Comparison of ENCODE assay signal across 14 cellular contexts in the genomic region with DNA sequence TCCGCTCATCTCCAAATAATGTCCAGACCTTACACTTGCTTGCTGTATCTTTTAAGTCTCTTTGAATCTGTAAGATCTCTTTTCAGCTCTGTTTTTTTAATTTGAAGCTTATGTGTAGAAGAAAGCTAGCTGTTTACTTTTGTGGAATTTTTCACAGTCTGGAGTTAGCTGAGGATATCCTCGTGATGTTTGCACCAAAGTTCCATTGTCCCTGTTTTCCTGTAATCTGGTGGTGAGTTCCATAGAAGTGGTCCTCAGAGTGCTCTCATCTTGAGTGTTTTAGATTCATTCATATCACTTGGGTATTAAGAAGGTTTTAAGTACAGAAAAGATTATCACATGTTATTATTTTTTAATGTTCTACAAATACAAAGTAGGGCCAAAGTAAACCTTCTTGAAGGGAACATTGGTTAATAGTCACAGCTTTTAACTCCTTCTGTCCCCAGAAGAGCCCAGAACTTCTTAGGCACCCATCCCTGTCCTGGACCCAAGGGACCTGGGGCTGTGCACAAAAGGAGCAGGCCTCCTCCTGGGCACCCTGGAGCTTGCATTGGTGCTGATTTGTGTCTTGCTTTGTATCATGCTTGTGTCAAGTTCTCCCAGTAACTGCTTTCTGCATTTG. TPM values are rescaled to one million over a fixed set of nuclear protein-coding genes. Genes with fewer than 3 reads are reported as not detected.
DNase-seq lines count a peak whose midpoint lies in the region; ATAC-seq and TF ChIP-seq lines count a peak whose summit lies in the region.
"Had no signal": no experiment of that assay in that cellular context is flagged by ENCODE, and none has a peak within 500 bp of the region (broad histone marks: within the 10 kb centered on the region; RNA-seq: fewer than 3 reads in every experiment).

No MANE protein-coding gene starts in this region.

- H4K20me1 ChIP-seq in PC-9 (ENCODE audit: insufficient read depth): no peaks in the 10 kb centered on the region

- no peak overlapping the region for H3K27ac Mint-ChIP-seq in activated T-cell treated with anti-CD3 and anti-CD28 coated beads, Interleukin-2, amount 50 U/mL, for 24 hours
- H3K27ac Mint-ChIP-seq: activated CD8-positive, alpha-beta memory T cell treated with anti-CD3 and anti-CD28 coated beads, Interleukin-2, amount 10 ng/mL, durations not matched to agents 7 days and 5 days; activated naive CD4-positive, alpha-beta T cell treated with anti-CD3 and anti-CD28 coated beads, Interleukin-2, amount 50 U/mL, for 24 hours; nephron had no signal

- H3K4me1 ChIP-seq in PC-9 (replicated peaks; ENCODE audit: insufficient read depth) (peaks cover 65% of the 10 kb centered on the region), mucosa of rectum (ENCODE audit: control insufficient read depth in 2 of 2, insufficient read depth in 2 of 2, low read length in 2 of 2) (peaks cover 6 to 32% of the 10 kb centered on the region in 2 donors)

- H3K9me2 ChIP-seq in PC-9 (ENCODE audit: insufficient read depth): no peaks in the 10 kb centered on the region

- no peaks in the 10 kb centered on the region for H3K9me3 Mint-ChIP-seq in activated T-cell treated with anti-CD3 and anti-CD28 coated beads, Interleukin-2, amount 50 U/mL, for 24 hours
- H3K9me3 Mint-ChIP-seq: activated naive CD4-positive, alpha-beta T cell treated with anti-CD3 and anti-CD28 coated beads, Interleukin-2, amount 50 U/mL, for 24 hours had no signal

- intact Hi-C loops in PC-9 (cut with micrococcal nuclease; ENCODE audit: unreplicated experiment): loop anchor here (1.0 to 5.0 kb wide), 4 partner anchors 12 to 190 kb away; partner anchors contain the start of gene MLPH

- H2AFZ ChIP-seq in PC-9: no peak overlapping the region

- peaks cover 36% of the 10 kb centered on the region for H3K27me3 Mint-ChIP-seq in activated T-cell treated with anti-CD3 and anti-CD28 coated beads, Interleukin-2, amount 50 U/mL, for 24 hours

- no peak overlapping the region for H3K4me3 Mint-ChIP-seq in activated T-cell treated with anti-CD3 and anti-CD28 coated beads, Interleukin-2, amount 50 U/mL, for 24 hours
- H3K4me3 Mint-ChIP-seq: activated CD8-positive, alpha-beta memory T cell treated with anti-CD3 and anti-CD28 coated beads, Interleukin-2, amount 10 ng/mL, durations not matched to agents 7 days and 5 days; activated naive CD4-positive, alpha-beta T cell treated with anti-CD3 and anti-CD28 coated beads, Interleukin-2, amount 50 U/mL, for 24 hours; nephron had no signal

- BruUV-seq in PC-9 (replicated peaks; lab: Mats Ljungman, UMichigan): TSS peak; percentile 37

- peak overlapping the region; percentile 12; the same call in 1 of the 2 replicates for H3K4me3 ChIP-seq in PC-9
- no peak overlapping the region for H3K4me3 ChIP-seq in mucosa of rectum (ENCODE audit: low read length in 2 of 2)
- H3K4me3 ChIP-seq: tibial nerve had no signal

- peak overlapping the region; percentile 93 for H3K27ac ChIP-seq in PC-9
- H3K27ac ChIP-seq in mucosa of rectum (ENCODE audit: low read depth in 2 of 2, low read length in 2 of 2): peak overlapping the region; percentile 61 to 76

- H3K36me3 Mint-ChIP-seq in activated T-cell treated with anti-CD3 and anti-CD28 coated beads, Interleukin-2, amount 50 U/mL, for 24 hours (ENCODE audit: low read depth): no peaks in the 10 kb centered on the region
- H3K36me3 Mint-ChIP-seq: activated CD8-positive, alpha-beta memory T cell treated with anti-CD3 and anti-CD28 coated beads, Interleukin-2, amount 10 ng/mL, durations not matched to agents 7 days and 5 days; activated naive CD4-positive, alpha-beta T cell treated with anti-CD3 and anti-CD28 coated beads, Interleukin-2, amount 50 U/mL, for 24 hours had no signal

- peaks cover 70% of the 10 kb centered on the region for H3K79me2 ChIP-seq in PC-9 (ENCODE audit: low read depth)

- H3K9me3 ChIP-seq in PC-9 (ENCODE audit: insufficient read depth, low read depth) (no peaks in the 10 kb centered on the region), mucosa of rectum (ENCODE audit: control insufficient read depth in 2 of 2, low read length in 2 of 2) (no peaks in the 10 kb centered on the region)
- H3K9me3 ChIP-seq: tibial nerve had no signal

- H3K4me2 ChIP-seq in PC-9: peak overlapping the region; percentile 69

- H3K9ac ChIP-seq in mucosa of rectum (ENCODE audit: low read depth in 1 of 2, low read length in 2 of 2): peak overlapping the region in 1 of 2 donors; percentile 1

- peak; percentile 13 for ATAC-seq in esophagus mucosa
- no peak for ATAC-seq in GM19395 (IDR thresholded peaks at IDR 0.05; ENCODE audit: unreplicated experiment)
- ATAC-seq in HG03175 (IDR thresholded peaks at IDR 0.05; ENCODE audit: unreplicated experiment): no peak
- ATAC-seq: activated CD8-positive, alpha-beta memory T cell treated with anti-CD3 and anti-CD28 coated beads, Interleukin-2, amount 10 ng/mL, durations not matched to agents 7 days and 5 days had no signal

- H3K36me3 ChIP-seq in PC-9 (ENCODE audit: low read depth) (peaks cover 58% of the 10 kb centered on the region), mucosa of rectum (ENCODE audit: control insufficient read depth in 2 of 2, insufficient read depth in 2 of 2, low read length in 2 of 2) (peaks cover 0 to 24% of the 10 kb centered on the region in 2 donors)
- H3K36me3 ChIP-seq: tibial nerve had no signal

- H3K4me1 Mint-ChIP-seq in activated T-cell treated with anti-CD3 and anti-CD28 coated beads, Interleukin-2, amount 50 U/mL, for 24 hours (ENCODE audit: low read depth): peaks cover 7% of the 10 kb centered on the region
- H3K4me1 Mint-ChIP-seq: activated CD8-positive, alpha-beta memory T cell treated with anti-CD3 and anti-CD28 coated beads, Interleukin-2, amount 10 ng/mL, durations not matched to agents 7 days and 5 days; activated naive CD4-positive, alpha-beta T cell treated with anti-CD3 and anti-CD28 coated beads, Interleukin-2, amount 50 U/mL, for 24 hours had no signal

- H3F3A ChIP-seq in PC-9 (ENCODE audit: insufficient read depth, low read depth): peaks cover 68% of the 10 kb centered on the region

- CTCF ChIA-PET in PC-9 (lab: Charles Lee): interaction anchor here (1.3 to 2.0 kb wide), 5 partner anchors 11 to 336 kb away, joined by 3 to 19 read pairs (median 5); no protein-coding TSS in a partner anchor

- no peaks in the 10 kb centered on the region for H3K27me3 ChIP-seq in PC-9 (ENCODE audit: insufficient read depth, low read depth)
- no peaks in the 10 kb centered on the region for H3K27me3 ChIP-seq in mucosa of rectum (ENCODE audit: control insufficient read depth in 2 of 2, insufficient read depth in 2 of 2, low read length in 2 of 2)

- DNase-seq in A172 (ENCODE audit: low spot score) (peak; percentile 34), PC-9 (no peak)
- no peak for DNase-seq in stimulated activated CD4-positive, alpha-beta T cell treated with anti-CD3 and anti-CD28 coated beads, Interleukin-4, amount 100 ng/mL, for 1 hour
- no peak for DNase-seq in activated T-cell treated with anti-CD3 and anti-CD28 coated beads, Interleukin-2, amount 50 U/mL, for 24 hours
- DNase-seq: activated CD8-positive, alpha-beta memory T cell treated with anti-CD3 and anti-CD28 coated beads, Interleukin-2, amount 10 ng/mL, durations not matched to agents 7 days and 5 days; DMS 273 treated with DMSO at 0.1 percent for 48 hours; NCI-H1694 treated with DMSO at 0.1 percent for 48 hours had no signal

- TF ChIP-seq CTCF in PC-9 (conservative IDR thresholded peaks at IDR 0.05): no peak

- POLR2A ChIA-PET in PC-9 (lab: Charles Lee; ENCODE audit: unreplicated experiment): interaction anchor here (0.6 to 2.6 kb wide), 3 partner anchors 13 to 67 kb away, joined by 3 to 42 read pairs (median 4); no protein-coding TSS in a partner anchor

RNA-seq across cellular contexts. Expression of gene MLPH, which starts 15.0 kb away (rescaled TPM):
- 12.9 and 17.7 TPM in 2 replicates for total RNA-seq in A172 (2014; rRNA removed; shearing (Covaris generic))
- total RNA-seq in PC-9 (2021) (237 and 283 TPM in 2 replicates), esophagus mucosa (5.3 TPM)
- total RNA-seq: activated CD8-positive, alpha-beta memory T cell treated with anti-CD3 and anti-CD28 coated beads, Interleukin-2, amount 10 ng/mL, durations not matched to agents 7 days and 5 days had no signal

Comparison
In these comparisons a context has a peak if more than half of its experiments do, and no peak if none do; other contexts are left out.
1. RNA of gene MLPH, which starts 15.0 kb away (total RNA-seq): 237 to 283 TPM in PC-9; 12.9 to 17.7 TPM in A172 and 5.3 TPM in esophagus mucosa (single experiment); every median in the first group is over 10 times any median in the second.